8 cellular contexts compared by ENCODE assay signal in genomic region chr17:78390241-78391050, GRCh38. TPM values are rescaled to one million over a fixed set of nuclear protein-coding genes. Genes with fewer than 3 reads are reported as not detected.
DNase-seq lines count a peak whose midpoint lies in the region; TF ChIP-seq lines count a peak whose summit lies in the region.

No MANE protein-coding gene starts in this region.

- no peaks in the 10 kb centered on the region for H3K27me3 ChIP-seq in MG63

- no peaks in the 10 kb centered on the region for H3K9me3 Mint-ChIP-seq in chondrocyte (ENCODE audit: low read depth)
- no peaks in the 10 kb centered on the region for H3K9me3 Mint-ChIP-seq in neural crest cell

- H3K27ac Mint-ChIP-seq in chondrocyte (ENCODE audit: unreplicated experiment) = peak overlapping the region; percentile 90
- peak overlapping the region; percentile 62 for H3K27ac Mint-ChIP-seq in neural crest cell (ENCODE audit: unreplicated experiment)

- H3K36me3 Mint-ChIP-seq in chondrocyte (ENCODE audit: low read depth) (peaks cover 2% of the 10 kb centered on the region), neural crest cell (ENCODE audit: low read depth) (no peaks in the 10 kb centered on the region)

- no peak overlapping the region for H3K4me3 Mint-ChIP-seq in chondrocyte (ENCODE audit: unreplicated experiment)
- no peak overlapping the region for H3K4me3 Mint-ChIP-seq in neural crest cell

- H3K4me1 Mint-ChIP-seq in chondrocyte (ENCODE audit: low read depth) (peaks cover 55% of the 10 kb centered on the region), neural crest cell (peaks cover 18% of the 10 kb centered on the region)

- no peak overlapping the region for H3K4me3 ChIP-seq in MG63

- H3K27me3 Mint-ChIP-seq in chondrocyte (ENCODE audit: low read depth) (no peaks in the 10 kb centered on the region), neural crest cell (ENCODE audit: low read depth) (no peaks in the 10 kb centered on the region)

- no peaks in the 10 kb centered on the region for H3K9me3 ChIP-seq in MG63

- DNase-seq in D341Med (ENCODE audit: low spot score) = peak; percentile 90
- DNase-seq in MG63 = peak; percentile 77
- no peak for DNase-seq in chondrocyte (ENCODE audit: low spot score)
- DNase-seq in neural crest cell (ENCODE audit: low read depth, low spot score) = no peak
- no peak for DNase-seq in cerebellar nuclear complex (lab: John Stamatoyannopoulos, UW)
- no peak for DNase-seq in NCI-H2081 treated with DMSO at 0.1 percent for 48 hours (lab: John Stamatoyannopoulos, UW)
- DNase-seq in HT-29 (ENCODE audit: low spot score) = no peak
- DNase-seq in activated T-cell treated with anti-CD3 and anti-CD28 coated beads, Interleukin-2, amount 50 U/mL, for 1 hour = no peak

- TF ChIP-seq CTCF in chondrocyte (IDR thresholded peaks at IDR 0.05) = peak; percentile 20
- no peak for TF ChIP-seq CTCF in neural crest cell (conservative IDR thresholded peaks at IDR 0.05)

- H3K36me3 ChIP-seq in MG63 = peaks cover 61% of the 10 kb centered on the region

RNA-seq across cellular contexts. Expression of gene PGS1, which starts 12.0 kb away (rescaled TPM):
- 47.3 and 48.7 TPM in 2 replicates for total RNA-seq in MG63 (2014; rRNA removed; shearing (Covaris generic); ENCODE audit: low replicate concordance)
- 22.1 to 30.4 TPM (median 22.7 TPM) in 3 replicates for total RNA-seq in chondrocyte
- total RNA-seq in neural crest cell = 42.7 and 52.0 TPM in 2 replicates
- 23.0 and 30.7 TPM in 2 replicates for total RNA-seq in HT-29 (2014; rRNA removed; shearing (Covaris generic))

RNA-seq across cellular contexts. Expression of gene SOCS3, which starts 30.6 kb away (rescaled TPM):
- total RNA-seq in MG63 (2014; rRNA removed; shearing (Covaris generic); ENCODE audit: low replicate concordance) = 23.4 and 32.9 TPM in 2 replicates
- total RNA-seq in chondrocyte (13.6 to 26.2 TPM (median 14.4 TPM) in 3 replicates), neural crest cell (5.4 and 6.1 TPM in 2 replicates)
- total RNA-seq in HT-29 (2014; rRNA removed; shearing (Covaris generic)) = 0.18 and 0.79 TPM in 2 replicates

Comparison
In these comparisons a context has a peak if more than half of its experiments do, and no peak if none do; other contexts are left out.
1. DNase-seq: peak in D341Med (single experiment) and MG63 (single experiment); none in chondrocyte (single experiment), neural crest cell (single experiment), cerebellar nuclear complex (0 of 2), NCI-H2081 treated with DMSO at 0.1 percent for 48 hours (single experiment), HT-29 (single experiment) and activated T-cell treated with anti-CD3 and anti-CD28 coated beads, Interleukin-2, amount 50 U/mL, for 1 hour (single experiment).